Comparison of ENCODE assay signal across 8 cellular contexts in the genomic region with DNA sequence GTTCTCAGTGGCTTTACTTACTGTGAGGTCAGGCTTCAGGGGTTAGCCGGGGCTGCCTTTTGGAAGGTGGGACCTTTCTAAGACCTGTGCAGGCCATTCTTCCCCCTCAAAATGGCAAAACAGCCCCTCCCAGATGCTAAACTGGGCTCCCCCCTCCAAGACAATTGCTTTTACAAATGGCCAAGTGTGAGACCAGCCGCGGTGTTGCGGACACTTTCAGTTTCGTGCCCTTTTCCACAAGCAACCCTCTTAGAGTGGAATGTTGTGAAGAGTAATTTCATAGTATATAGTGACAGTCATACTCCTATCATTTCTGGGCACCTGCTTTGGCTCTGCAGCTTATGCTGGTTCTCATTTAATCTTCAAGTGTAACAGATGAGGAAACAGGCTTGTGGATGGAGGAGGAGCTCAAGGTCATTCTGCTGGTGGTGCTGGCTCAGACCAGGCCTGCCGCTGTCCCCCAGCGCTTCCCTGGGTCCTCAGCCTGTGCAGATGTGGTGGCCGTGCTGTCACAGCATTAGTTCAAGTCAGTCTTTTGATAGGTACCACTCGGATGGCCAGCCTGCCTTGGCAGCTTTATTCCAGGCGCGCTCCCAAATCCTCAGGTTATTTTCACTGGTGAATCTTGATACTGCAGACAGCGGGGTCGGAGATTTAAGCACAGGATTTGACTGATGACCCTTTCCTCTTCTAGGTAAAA. TPM values are rescaled to one million over a fixed set of nuclear protein-coding genes. Genes with fewer than 3 reads are reported as not detected.
A peak's percentile ranks its signal among the peaks of the same experiment; 100 is the strongest.
DNase-seq lines count a peak whose midpoint lies in the region; ATAC-seq and TF ChIP-seq lines count a peak whose summit lies in the region.

No MANE protein-coding gene starts in this region.

- intact Hi-C loops in heart left ventricle (cut with DNase I): loop anchor here (5.0 to 10.0 kb wide), 13 partner anchors 54 to 273 kb away; partner anchors contain the start of genes TADA2B (in 7 of the 10), BLOC1S4 (in 4 of the 10), KIAA0232 (in 4 of the 10) and TBC1D14 (in 3 of the 10)
- intact Hi-C loops in Right ventricle myocardium inferior (cut with DNase I): loop anchor here (5.0 kb wide), 3 partner anchors 61 to 271 kb away; partner anchors contain the start of genes BLOC1S4 and KIAA0232
- intact Hi-C loops in ascending aorta (cut with DNase I): loop anchor here (5.0 kb wide), 1 partner anchor 206 kb away; the partner anchor contains the start of gene KIAA0232
- intact Hi-C loops in lower leg skin (cut with DNase I; ENCODE audit: low total_unique reads): no loop called here

- 46 to 51% (median 49%) methylated on average over 10 to 13 of the region's 13 CpGs for WGBS in heart left ventricle, 4 donors
- 59 to 61% methylated on average over 13 of the region's 13 CpGs for WGBS in lower leg skin, 2 donors
- 55% methylated on average over 13 of the region's 13 CpGs for WGBS in urinary bladder

- DNase-seq in heart left ventricle (no peak), Right ventricle myocardium inferior (ENCODE audit: missing footprints) (no peak), ascending aorta (ENCODE audit: low spot score in 2 of 2) (peak in 1 of 2 donors; percentile 60), lower leg skin (ENCODE audit: low spot score in 2 of 2) (peak in 1 of 2 donors; percentile 81), GM10266 (ENCODE audit: extremely low spot score) (no peak)

- H3K4me1 ChIP-seq in heart left ventricle (peaks cover 11 to 88% (median 55%) of the 10 kb centered on the region in 12 donors), ascending aorta (peaks cover 9 to 33% of the 10 kb centered on the region in 2 donors), urinary bladder (ENCODE audit: insufficient read depth) (no peaks in the 10 kb centered on the region)

- ATAC-seq in heart left ventricle: no peak
- no peak for ATAC-seq in Right ventricle myocardium inferior
- ATAC-seq in HG02571 (IDR thresholded peaks at IDR 0.05; ENCODE audit: unreplicated experiment): no peak
- no peak for ATAC-seq in HG02981 (IDR thresholded peaks at IDR 0.05; ENCODE audit: unreplicated experiment)

- H3K36me3 ChIP-seq in heart left ventricle: peaks cover 0 to 12% (median 0%) of the 10 kb centered on the region in 9 donors
- H3K36me3 ChIP-seq in ascending aorta: no peaks in the 10 kb centered on the region
- H3K36me3 ChIP-seq in urinary bladder (ENCODE audit: insufficient read depth): no peaks in the 10 kb centered on the region

- H3K4me3 ChIP-seq in heart left ventricle (peak overlapping the region; percentile 62 to 98 (median 85)), ascending aorta (peak overlapping the region; percentile 65 to 83), lower leg skin (ENCODE audit: low read depth, poor library complexity, severe bottlenecking) (peak overlapping the region; percentile 67), urinary bladder (ENCODE audit: low read depth, low read length) (peak overlapping the region; percentile 80)

- H3K9me3 ChIP-seq in heart left ventricle (no peaks in the 10 kb centered on the region), ascending aorta (no peaks in the 10 kb centered on the region)

- H3K27ac ChIP-seq in heart left ventricle (peak overlapping the region; percentile 5 to 98 (median 93)), ascending aorta (peak overlapping the region; percentile 70 to 76), urinary bladder (ENCODE audit: low read depth) (no peak overlapping the region)

- H3K27me3 ChIP-seq in heart left ventricle: no peaks in the 10 kb centered on the region
- no peaks in the 10 kb centered on the region for H3K27me3 ChIP-seq in ascending aorta

- TF ChIP-seq CTCF in heart left ventricle (IDR thresholded peaks at IDR 0.05): no peak
- TF ChIP-seq CTCF in ascending aorta (IDR thresholded peaks at IDR 0.05): no peak
- TF ChIP-seq CTCF in lower leg skin (IDR thresholded peaks at IDR 0.05): no peak
- no peak for TF ChIP-seq CTCF in GM10266 (IDR thresholded peaks at IDR 0.05; ENCODE audit: control insufficient read depth, insufficient read depth, low read depth, missing control alignments)

- TF ChIP-seq POLR2A in heart left ventricle (IDR thresholded peaks at IDR 0.05) (no peak), lower leg skin (IDR thresholded peaks at IDR 0.05) (no peak)

RNA-seq across cellular contexts. Expression of gene TADA2B, which starts 55.0 kb away (rescaled TPM):
- 10 to 100 TPM; 24.5 to 40.2 (median 30.8) TPM for total RNA-seq in heart left ventricle
- polyA plus RNA-seq in heart left ventricle: 10 to 100 TPM; 15.3 to 31.9 TPM
- 33.3 TPM for total RNA-seq in Right ventricle myocardium inferior
- total RNA-seq in ascending aorta: 37.3 TPM
- 10 to 100 TPM; 26.2 to 30.0 (median 27.2) TPM for total RNA-seq in lower leg skin
- total RNA-seq in urinary bladder: 12.7 TPM
- polyA plus RNA-seq in urinary bladder: 23.5 TPM
